20 cellular contexts compared by ENCODE assay signal in the genomic region with DNA sequence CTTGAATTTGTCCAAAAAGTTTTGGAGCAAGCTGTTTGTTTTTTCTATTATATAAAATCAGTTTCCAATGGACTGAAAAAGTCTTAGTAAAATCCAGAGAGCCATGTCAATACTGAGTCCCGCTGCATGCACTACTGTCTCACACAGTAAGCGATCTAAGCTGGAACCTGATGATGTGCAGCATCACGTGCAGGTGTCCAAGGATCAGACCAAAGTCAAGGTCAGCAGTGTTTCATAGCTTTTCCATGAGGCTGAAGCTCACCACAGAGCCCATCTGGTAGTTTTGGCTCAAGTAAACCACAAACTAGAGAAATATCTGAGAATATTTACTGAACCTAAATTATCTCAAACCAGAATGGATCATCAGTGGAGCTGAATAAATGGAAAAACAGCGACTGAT.
DNase-seq lines count a peak whose midpoint lies in the region; ATAC-seq, FAIRE-seq and TF ChIP-seq lines count a peak whose summit lies in the region.
"Had no signal": no experiment of that assay in that cellular context is flagged by ENCODE, and none has a peak within 500 bp of the region (broad histone marks: within the 10 kb centered on the region; RNA-seq: fewer than 3 reads in every experiment).

No MANE protein-coding gene starts in this region.

- BruUV-seq in HepG2 (replicated peaks; lab: Mats Ljungman, UMichigan), result no TSS peak
- no TSS peak for BruUV-seq in Caco-2 (replicated peaks; lab: Mats Ljungman, UMichigan)

- H3K9me3 ChIP-seq in HepG2 (ENCODE audit: low read length) (peaks cover 81% of the 10 kb centered on the region), right lobe of liver (no peaks in the 10 kb centered on the region), Caco-2 (no peaks in the 10 kb centered on the region)
- H3K9me3 ChIP-seq: BLaER1, HAP-1 had no signal

- no peak overlapping the region for H3K4me3 Mint-ChIP-seq in Caco-2 (ENCODE audit: unreplicated experiment)
- H3K4me3 Mint-ChIP-seq: B cell; CD4-positive, CD25-positive, alpha-beta regulatory T cell; CD8-positive, alpha-beta T cell; HFFc6 had no signal

- H3K36me3 ChIP-seq in HepG2 (replicated peaks in 1 of 2; ENCODE audit: control insufficient read depth in 1 of 2, insufficient read depth in 2 of 2, low read length in 2 of 2) (no peaks in the 10 kb centered on the region), right lobe of liver (no peaks in the 10 kb centered on the region), Caco-2 (ENCODE audit: control insufficient read depth, insufficient read depth, low read length) (no peaks in the 10 kb centered on the region)
- H3K36me3 ChIP-seq: BLaER1, HAP-1 had no signal

- no peaks in the 10 kb centered on the region for H3K27me3 ChIP-seq in HepG2 (ENCODE audit: control insufficient read depth in 1 of 2, insufficient read depth in 2 of 2, low read length in 2 of 2)
- peaks cover 0 to 3% of the 10 kb centered on the region in 2 donors for H3K27me3 ChIP-seq in right lobe of liver
- H3K27me3 ChIP-seq in Caco-2 (replicated peaks; ENCODE audit: control insufficient read depth, insufficient read depth, low read length), result no peaks in the 10 kb centered on the region
- H3K27me3 ChIP-seq: BLaER1 had no signal

- TF ChIP-seq EP300 in HepG2 (IDR thresholded peaks at IDR 0.05; ENCODE audit: low read depth in 2 of 2, low read length in 2 of 2) (no peak), HepG2 (CRISPR knock-in tag; IDR thresholded peaks at IDR 0.05; ENCODE audit: borderline replicate concordance) (no peak)

- TF ChIP-seq POLR2A in HepG2 (IDR thresholded peaks at IDR 0.05; ENCODE audit: insufficient read depth in 1 of 2, low read depth in 2 of 2, low read length in 2 of 2) (no peak), right lobe of liver (IDR thresholded peaks at IDR 0.05) (no peak)

- H4K20me1 ChIP-seq in HepG2 (ENCODE audit: insufficient read depth, low read length), result no peaks in the 10 kb centered on the region
- H4K20me1 ChIP-seq: BLaER1 had no signal

- POLR2A ChIA-PET in HepG2 (lab: Yijun Ruan, JAX) (no interaction called here), Caco-2 (lab: Charles Lee) (no interaction called here)

- H3K9me3 Mint-ChIP-seq in Caco-2 (ENCODE audit: unreplicated experiment), result no peaks in the 10 kb centered on the region

- no peaks in the 10 kb centered on the region for H3K27me3 Mint-ChIP-seq in Caco-2 (ENCODE audit: insufficient read depth, unreplicated experiment)
- H3K27me3 Mint-ChIP-seq: B cell; CD4-positive, CD25-positive, alpha-beta regulatory T cell had no signal

- no peaks in the 10 kb centered on the region for H3K79me2 ChIP-seq in HepG2 (ENCODE audit: insufficient read depth, low read length)

- DNase-seq in HepG2 (ENCODE audit: low spot score), result no peak
- DNase-seq in right lobe of liver, result no peak
- peak; percentile 69 for DNase-seq in cerebellar cortex (ENCODE audit: low spot score)
- DNase-seq in pons (ENCODE audit: low spot score), result peak; percentile 9
- no peak for DNase-seq in Caco-2
- DNase-seq in GM19239 (ENCODE audit: insufficient read length, low spot score), result no peak
- DNase-seq: CD4-positive, CD25-positive, alpha-beta regulatory T cell; CD8-positive, alpha-beta T cell; DMS 273 treated with DMSO at 0.1 percent for 48 hours; DMS79 treated with DMSO at 0.1 percent for 48 hours; GOT3; HFFc6 had no signal

- in situ Hi-C loops in HepG2 (cut with HindIII; ENCODE audit: extremely low pct_ligation_motif_present, low pct_unique_long_range_greater_than_20kb), result no loop called here

- no peak overlapping the region for H2AFZ ChIP-seq in HepG2 (ENCODE audit: low read length)

- H3K4me3 ChIP-seq in HepG2 (replicated peaks in 1 of 3; ENCODE audit: insufficient read depth in 1 of 3, low read depth in 2 of 3, low read length in 3 of 3) (no peak overlapping the region), right lobe of liver (no peak overlapping the region), Caco-2 (ENCODE audit: low read depth, low read length) (no peak overlapping the region)
- H3K4me3 ChIP-seq: BLaER1, HAP-1 had no signal

- H3K4me2 ChIP-seq in HepG2 (ENCODE audit: low read depth, low read length), result no peak overlapping the region
- H3K4me2 ChIP-seq: BLaER1 had no signal

- TF ChIP-seq CTCF in HepG2 (CRISPR knock-in tag; IDR thresholded peaks at IDR 0.05) (no peak), right lobe of liver (IDR thresholded peaks at IDR 0.05) (no peak), Caco-2 (IDR thresholded peaks at IDR 0.05; ENCODE audit: insufficient read depth in 1 of 2, low read depth in 1 of 2, low read length in 1 of 2, severe bottlenecking in 1 of 2, unreplicated experiment in 1 of 2) (no peak)

- no peaks in the 10 kb centered on the region for H3K4me1 Mint-ChIP-seq in Caco-2 (ENCODE audit: low read depth, unreplicated experiment)
- H3K4me1 Mint-ChIP-seq: B cell; CD4-positive, CD25-positive, alpha-beta regulatory T cell had no signal

- WGBS in HepG2 (ENCODE audit: low lambda C conversion rate), result 10% methylated on average over 4 of the region's 4 CpGs
- WGBS in right lobe of liver (ENCODE audit: insufficient coverage, low coverage, low lambda C conversion rate, missing lambda C conversion rate), result 50% methylated on average over 4 of the region's 4 CpGs

- H3K36me3 Mint-ChIP-seq in Caco-2 (ENCODE audit: insufficient read depth, unreplicated experiment), result no peaks in the 10 kb centered on the region
- H3K36me3 Mint-ChIP-seq: CD4-positive, CD25-positive, alpha-beta regulatory T cell; CD8-positive, alpha-beta T cell had no signal

- intact Hi-C loops in HepG2 (cut with micrococcal nuclease; ENCODE audit: unreplicated experiment), result no loop called here
- intact Hi-C loops in right lobe of liver (cut with DNase I), result no loop called here
- intact Hi-C loops in Caco-2 (cut with micrococcal nuclease; ENCODE audit: unreplicated experiment), result no loop called here

- ATAC-seq in HepG2 (no peak), right lobe of liver (no peak)
- ATAC-seq: CD8-positive, alpha-beta T cell had no signal

- no peak for FAIRE-seq in HepG2 (lab: Jason Lieb, UNC)
- FAIRE-seq in GM19239 (lab: Jason Lieb, UNC), result no peak
- FAIRE-seq: D721Med, GM12892, H54 had no signal

- no peak overlapping the region for H3K27ac Mint-ChIP-seq in Caco-2 (ENCODE audit: unreplicated experiment)
- H3K27ac Mint-ChIP-seq: B cell; CD4-positive, CD25-positive, alpha-beta regulatory T cell; CD8-positive, alpha-beta T cell; HFFc6 had no signal

- H3K27ac ChIP-seq in HepG2 (ENCODE audit: extremely low read length, insufficient read depth, low read length) (no peak overlapping the region), right lobe of liver (no peak overlapping the region)
- H3K27ac ChIP-seq: 22Rv1, BLaER1, C4-2B had no signal

- no peak overlapping the region for H3K9ac ChIP-seq in HepG2 (ENCODE audit: insufficient read depth, low read depth, low read length)
- H3K9ac ChIP-seq: BLaER1 had no signal

- CTCF ChIA-PET in HepG2 (lab: Yijun Ruan, JAX; ENCODE audit: low intra/inter-chr PET ratio, low total read pairs), result no interaction called here
- CTCF ChIA-PET in Caco-2 (lab: Charles Lee), result no interaction called here

- H3K4me1 ChIP-seq in HepG2 (ENCODE audit: insufficient read depth, low read length), result no peaks in the 10 kb centered on the region
- H3K4me1 ChIP-seq in right lobe of liver, result no peaks in the 10 kb centered on the region
- no peaks in the 10 kb centered on the region for H3K4me1 ChIP-seq in Caco-2
- H3K4me1 ChIP-seq: HAP-1 had no signal

- TF ChIP-seq RAD21 in HepG2 (CRISPR knock-in tag; IDR thresholded peaks at IDR 0.05), result no peak

TF ChIP-seq in HepG2, 621 proteins besides CTCF, POLR2A, EP300 and RAD21:
- peak; percentile 79 for TF ChIP-seq BHLHE40 (IDR thresholded peaks at IDR 0.05; ENCODE audit: low read length)
- 0 out of 2 replicates have a peak, but pooled peaks have one; percentile 14 for TF ChIP-seq USF2 (IDR thresholded peaks at IDR 0.05; ENCODE audit: low read depth, low read length)
- no peak for TF ChIP-seq USF2 (CRISPR knock-in tag; IDR thresholded peaks at IDR 0.05; ENCODE audit: borderline replicate concordance)
- TF ChIP-seq NR2F6 (IDR thresholded peaks at IDR 0.05), result no peak
- no peak for TF ChIP-seq NR2F6 (CRISPR knock-in tag; IDR thresholded peaks at IDR 0.05)

Comparison
In these comparisons a context has a peak if more than half of its experiments do, and no peak if none do; other contexts are left out.
1. DNase-seq: peak in cerebellar cortex (single experiment) and pons (single experiment); none in HepG2 (single experiment), right lobe of liver (0 of 3), Caco-2 (0 of 2) and GM19239 (single experiment).